9 cellular contexts compared by ENCODE assay signal in genomic region chr3:5304789-5305680, GRCh38.
DNase-seq lines count a peak whose midpoint lies in the region; ATAC-seq and TF ChIP-seq lines count a peak whose summit lies in the region.
"Had no signal": no experiment of that assay in that cellular context is flagged by ENCODE, and none has a peak within 500 bp of the region (broad histone marks: within the 10 kb centered on the region; RNA-seq: fewer than 3 reads in every experiment).

No MANE protein-coding gene starts in this region.

- no peak overlapping the region for H3K4me3 ChIP-seq in CD8-positive, alpha-beta T cell (ENCODE audit: low read depth, low read length)
- H3K4me3 ChIP-seq in left ventricle myocardium inferior (no peak overlapping the region), gastrocnemius medialis (no peak overlapping the region)

- ATAC-seq in CD8-positive, alpha-beta T cell = no peak
- ATAC-seq in HG03135 (IDR thresholded peaks at IDR 0.05; ENCODE audit: unreplicated experiment) (peak; percentile 66), gastrocnemius medialis (no peak)
- ATAC-seq in activated T-helper 17 cell treated with anti-CD3 and anti-CD28 coated beads, Interleukin-2, amount 50 U/mL, for 72 hours (replicated peaks) = peak; percentile 75

- no peaks in the 10 kb centered on the region for H3K4me1 ChIP-seq in CD8-positive, alpha-beta T cell (ENCODE audit: insufficient read depth, low read length)
- peaks cover 32% of the 10 kb centered on the region for H3K4me1 ChIP-seq in left ventricle myocardium inferior
- H3K4me1 ChIP-seq in gastrocnemius medialis = no peaks in the 10 kb centered on the region
- H3K4me1 ChIP-seq: parathyroid adenoma had no signal

- TF ChIP-seq CTCF in CD8-positive, alpha-beta T cell (IDR thresholded peaks at IDR 0.05) = peak; percentile 13
- peak; percentile 66 for TF ChIP-seq CTCF in left ventricle myocardium inferior (IDR thresholded peaks at IDR 0.05; ENCODE audit: borderline replicate concordance)
- TF ChIP-seq CTCF in gastrocnemius medialis (IDR thresholded peaks at IDR 0.05 in 4 of 5, conservative IDR thresholded peaks at IDR 0.05 in 1 of 5) = peak in 3 of 5 experiments; percentile 37 to 44 (median 42)

- POLR2A ChIA-PET in CD8-positive, alpha-beta T cell (lab: Charles Lee) = no interaction called here

- no peak overlapping the region for H3K27ac ChIP-seq in CD8-positive, alpha-beta T cell (ENCODE audit: low read depth, low read length)
- peak overlapping the region; percentile 31 for H3K27ac ChIP-seq in left ventricle myocardium inferior (replicated peaks)
- no peak overlapping the region for H3K27ac ChIP-seq in gastrocnemius medialis
- H3K27ac ChIP-seq: parathyroid adenoma had no signal

- no peaks in the 10 kb centered on the region for H3K9me3 Mint-ChIP-seq in CD8-positive, alpha-beta T cell
- no peaks in the 10 kb centered on the region for H3K9me3 Mint-ChIP-seq in activated T-helper 17 cell treated with anti-CD3 and anti-CD28 coated beads, Interleukin-2, amount 50 U/mL, for 72 hours

- no peaks in the 10 kb centered on the region for H3K27me3 ChIP-seq in CD8-positive, alpha-beta T cell (ENCODE audit: insufficient read depth, low read length)
- no peaks in the 10 kb centered on the region for H3K27me3 ChIP-seq in left ventricle myocardium inferior (ENCODE audit: low read depth)
- H3K27me3 ChIP-seq in gastrocnemius medialis = no peaks in the 10 kb centered on the region

- in situ Hi-C loops in gastrocnemius medialis (cut with MboI; ENCODE audit: low sequenced_read_pairs in 4 of 4) = no loop called here

- no peak overlapping the region for H3K4me3 Mint-ChIP-seq in CD8-positive, alpha-beta T cell
- no peak overlapping the region for H3K4me3 Mint-ChIP-seq in activated T-helper 17 cell treated with anti-CD3 and anti-CD28 coated beads, Interleukin-2, amount 50 U/mL, for 72 hours

- H3K36me3 ChIP-seq in CD8-positive, alpha-beta T cell (ENCODE audit: insufficient read depth, low read length) = no peaks in the 10 kb centered on the region
- H3K36me3 ChIP-seq in left ventricle myocardium inferior (no peaks in the 10 kb centered on the region), gastrocnemius medialis (no peaks in the 10 kb centered on the region)

- no peaks in the 10 kb centered on the region for H3K36me3 Mint-ChIP-seq in CD8-positive, alpha-beta T cell
- no peaks in the 10 kb centered on the region for H3K36me3 Mint-ChIP-seq in activated T-helper 17 cell treated with anti-CD3 and anti-CD28 coated beads, Interleukin-2, amount 50 U/mL, for 72 hours (ENCODE audit: low read depth)

- DNase-seq in CD8-positive, alpha-beta T cell = peak in 2 of 7 experiments; percentile 14 to 19
- peak; percentile 6 for DNase-seq in GM19238 (ENCODE audit: insufficient read length, low spot score)
- peak; percentile 10 for DNase-seq in NCI-H774 (lab: John Stamatoyannopoulos, UW)
- no peak for DNase-seq in left ventricle myocardium inferior
- DNase-seq in gastrocnemius medialis = no peak
- no peak for DNase-seq in NCI-H1694 treated with DMSO at 0.1 percent for 48 hours (lab: John Stamatoyannopoulos, UW)

- CTCF ChIA-PET in CD8-positive, alpha-beta T cell (lab: Charles Lee) = interaction anchor here (0.7 kb wide), 1 partner anchor 94 kb away, joined by 3 read pairs; no protein-coding TSS in a partner anchor

- no peaks in the 10 kb centered on the region for H3K4me1 Mint-ChIP-seq in CD8-positive, alpha-beta T cell (ENCODE audit: low read depth)
- no peaks in the 10 kb centered on the region for H3K4me1 Mint-ChIP-seq in activated T-helper 17 cell treated with anti-CD3 and anti-CD28 coated beads, Interleukin-2, amount 50 U/mL, for 72 hours

- no peaks in the 10 kb centered on the region for H3K27me3 Mint-ChIP-seq in CD8-positive, alpha-beta T cell (ENCODE audit: low read depth)
- H3K27me3 Mint-ChIP-seq in activated T-helper 17 cell treated with anti-CD3 and anti-CD28 coated beads, Interleukin-2, amount 50 U/mL, for 72 hours = peaks cover 8% of the 10 kb centered on the region

- H3K9me3 ChIP-seq in CD8-positive, alpha-beta T cell (ENCODE audit: low read length) = no peaks in the 10 kb centered on the region
- H3K9me3 ChIP-seq in left ventricle myocardium inferior (replicated peaks) (no peaks in the 10 kb centered on the region), gastrocnemius medialis (no peaks in the 10 kb centered on the region)

- intact Hi-C loops in CD8-positive, alpha-beta T cell (cut with DNase I, micrococcal nuclease) = no loop called here
- intact Hi-C loops in left ventricle myocardium inferior (cut with micrococcal nuclease) = no loop called here
- intact Hi-C loops in gastrocnemius medialis (cut with DNase I; ENCODE audit: low total_unique reads) = no loop called here

- no peak overlapping the region for H3K27ac Mint-ChIP-seq in CD8-positive, alpha-beta T cell
- H3K27ac Mint-ChIP-seq in activated T-helper 17 cell treated with anti-CD3 and anti-CD28 coated beads, Interleukin-2, amount 50 U/mL, for 72 hours = no peak overlapping the region

- TF ChIP-seq POLR2A in gastrocnemius medialis (IDR thresholded peaks at IDR 0.05) = no peak

Comparison
In these comparisons a context has a peak if more than half of its experiments do, and no peak if none do; other contexts are left out.
1. ATAC-seq: peak in HG03135 (single experiment) and activated T-helper 17 cell treated with anti-CD3 and anti-CD28 coated beads, Interleukin-2, amount 50 U/mL, for 72 hours (single experiment); none in CD8-positive, alpha-beta T cell (single experiment) and gastrocnemius medialis (0 of 2).
2. DNase-seq: peak in GM19238 (single experiment) and NCI-H774 (single experiment); none in left ventricle myocardium inferior (single experiment), gastrocnemius medialis (0 of 2) and NCI-H1694 treated with DMSO at 0.1 percent for 48 hours (single experiment).
3. CTCF ChIP-seq: peak in every context shown above with its lines; median percentile 66 in left ventricle myocardium inferior; 42 in gastrocnemius medialis; 13 in CD8-positive, alpha-beta T cell.